In the genomic region with DNA sequence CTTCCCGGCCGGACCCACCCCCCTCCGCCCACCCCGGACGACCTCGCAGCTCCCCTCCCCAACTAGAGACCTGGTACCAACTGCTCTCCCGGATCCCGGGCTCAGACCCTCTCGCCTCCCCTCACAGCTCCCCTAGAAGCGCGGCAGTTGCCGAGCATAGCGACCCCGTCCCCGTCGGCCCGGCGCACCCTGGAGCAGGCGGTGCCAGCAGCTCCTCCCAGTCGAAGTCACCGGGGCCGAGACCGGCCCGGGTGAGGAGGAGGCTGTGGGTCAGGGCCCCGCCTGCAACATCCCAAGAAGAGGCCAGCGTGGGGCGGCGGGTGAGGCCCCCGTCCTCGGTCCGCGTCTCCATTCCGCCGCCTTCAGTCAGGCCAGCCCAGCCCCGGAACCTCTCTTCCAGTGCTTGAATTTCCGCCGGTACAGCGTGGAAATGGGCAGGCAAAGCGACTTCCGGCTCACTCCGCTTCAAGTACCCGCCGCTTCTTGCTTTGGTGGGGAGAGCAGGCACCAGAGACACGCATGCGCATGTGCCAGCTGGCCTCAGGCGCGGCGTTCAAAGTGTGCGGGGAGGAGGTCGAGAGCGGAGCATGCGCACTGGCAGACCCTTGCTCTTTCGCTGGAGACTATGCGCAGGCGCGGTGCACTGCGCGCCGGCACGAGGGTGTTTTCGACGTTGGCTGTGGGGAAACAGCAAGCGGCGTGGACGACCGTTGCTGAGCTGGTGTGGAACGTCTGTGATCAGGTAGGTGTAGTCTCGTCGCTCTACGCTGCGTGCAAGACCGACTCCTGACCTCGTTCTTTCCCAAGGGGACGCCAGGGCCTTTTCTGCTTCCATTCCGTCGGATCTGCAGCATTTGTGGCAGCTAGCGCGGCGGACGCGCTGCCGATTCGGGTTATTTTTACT, we compare ENCODE assay signal across 1 cellular context.
TF ChIP-seq lines count a peak whose summit lies in the region.

Gene C10orf88 (minus strand): TSS at position 401 of the 904 bp plus-strand sequence. CDS start 49 bp downstream, at position 352.

TF ChIP-seq in WTC11, 78 proteins besides CTCF, POLR2A, EP300 and RAD21 (continued from another document and continues in another):
- TF ChIP-seq ELF4 (CRISPR knock-in tag; IDR thresholded peaks at IDR 0.05; ENCODE audit: low read depth) (0 out of 2 replicates have a peak, but pooled peaks have one; percentile 6), SP1 (CRISPR knock-in tag; conservative IDR thresholded peaks at IDR 0.05) (peak; percentile 87), ZMAT4 (CRISPR knock-in tag; IDR thresholded peaks at IDR 0.05) (no peak), TP53 (CRISPR knock-in tag; IDR thresholded peaks at IDR 0.05) (peak; percentile 97), NFYB (CRISPR knock-in tag; conservative IDR thresholded peaks at IDR 0.05; ENCODE audit: low read depth) (peak; percentile 44), CREB1 (CRISPR knock-in tag; IDR thresholded peaks at IDR 0.05) (peak; percentile 96), SMAD4 (CRISPR knock-in tag; IDR thresholded peaks at IDR 0.05) (peak; percentile 62; the same call in 1 of the 2 replicates), ZBTB43 (CRISPR knock-in tag; IDR thresholded peaks at IDR 0.05) (peak; percentile 90), MYBL2 (CRISPR knock-in tag; IDR thresholded peaks at IDR 0.05) (peak; percentile 97), MXD4 (CRISPR knock-in tag; IDR thresholded peaks at IDR 0.05; ENCODE audit: borderline replicate concordance) (no peak), NR1H2 (CRISPR knock-in tag; IDR thresholded peaks at IDR 0.05) (no peak), OVOL2 (CRISPR knock-in tag; IDR thresholded peaks at IDR 0.05; ENCODE audit: borderline replicate concordance) (no peak), FOXK1 (CRISPR knock-in tag; IDR thresholded peaks at IDR 0.05) (peak; percentile 93), TCF7 (CRISPR knock-in tag; IDR thresholded peaks at IDR 0.05; ENCODE audit: low read depth) (no peak; the same call in 1 of the 2 replicates), ZNF121 (CRISPR knock-in tag; IDR thresholded peaks at IDR 0.05) (no peak; the same call in 1 of the 2 replicates), ATF3 (CRISPR knock-in tag; conservative IDR thresholded peaks at IDR 0.05) (no peak), ERG (CRISPR knock-in tag; IDR thresholded peaks at IDR 0.05) (no peak), AFF4 (CRISPR knock-in tag; IDR thresholded peaks at IDR 0.05; ENCODE audit: borderline replicate concordance) (peak; percentile 90; the same call in 1 of the 2 replicates), ZNF263 (CRISPR knock-in tag; IDR thresholded peaks at IDR 0.05; ENCODE audit: low read depth) (peak; percentile 35; the same call in 1 of the 2 replicates)
- TF ChIP-seq, protein P1, sequence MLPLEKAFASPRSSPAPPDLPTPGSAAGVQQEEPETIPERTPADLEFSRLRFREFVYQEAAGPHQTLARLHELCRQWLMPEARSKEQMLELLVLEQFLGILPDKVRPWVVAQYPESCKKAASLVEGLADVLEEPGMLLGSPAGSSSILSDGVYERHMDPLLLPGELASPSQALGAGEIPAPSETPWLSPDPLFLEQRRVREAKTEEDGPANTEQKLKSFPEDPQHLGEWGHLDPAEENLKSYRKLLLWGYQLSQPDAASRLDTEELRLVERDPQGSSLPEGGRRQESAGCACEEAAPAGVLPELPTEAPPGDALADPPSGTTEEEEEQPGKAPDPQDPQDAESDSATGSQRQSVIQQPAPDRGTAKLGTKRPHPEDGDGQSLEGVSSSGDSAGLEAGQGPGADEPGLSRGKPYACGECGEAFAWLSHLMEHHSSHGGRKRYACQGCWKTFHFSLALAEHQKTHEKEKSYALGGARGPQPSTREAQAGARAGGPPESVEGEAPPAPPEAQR (CRISPR knock-in tag; IDR thresholded peaks at IDR 0.05) = no peak
- TF ChIP-seq, protein P2, sequence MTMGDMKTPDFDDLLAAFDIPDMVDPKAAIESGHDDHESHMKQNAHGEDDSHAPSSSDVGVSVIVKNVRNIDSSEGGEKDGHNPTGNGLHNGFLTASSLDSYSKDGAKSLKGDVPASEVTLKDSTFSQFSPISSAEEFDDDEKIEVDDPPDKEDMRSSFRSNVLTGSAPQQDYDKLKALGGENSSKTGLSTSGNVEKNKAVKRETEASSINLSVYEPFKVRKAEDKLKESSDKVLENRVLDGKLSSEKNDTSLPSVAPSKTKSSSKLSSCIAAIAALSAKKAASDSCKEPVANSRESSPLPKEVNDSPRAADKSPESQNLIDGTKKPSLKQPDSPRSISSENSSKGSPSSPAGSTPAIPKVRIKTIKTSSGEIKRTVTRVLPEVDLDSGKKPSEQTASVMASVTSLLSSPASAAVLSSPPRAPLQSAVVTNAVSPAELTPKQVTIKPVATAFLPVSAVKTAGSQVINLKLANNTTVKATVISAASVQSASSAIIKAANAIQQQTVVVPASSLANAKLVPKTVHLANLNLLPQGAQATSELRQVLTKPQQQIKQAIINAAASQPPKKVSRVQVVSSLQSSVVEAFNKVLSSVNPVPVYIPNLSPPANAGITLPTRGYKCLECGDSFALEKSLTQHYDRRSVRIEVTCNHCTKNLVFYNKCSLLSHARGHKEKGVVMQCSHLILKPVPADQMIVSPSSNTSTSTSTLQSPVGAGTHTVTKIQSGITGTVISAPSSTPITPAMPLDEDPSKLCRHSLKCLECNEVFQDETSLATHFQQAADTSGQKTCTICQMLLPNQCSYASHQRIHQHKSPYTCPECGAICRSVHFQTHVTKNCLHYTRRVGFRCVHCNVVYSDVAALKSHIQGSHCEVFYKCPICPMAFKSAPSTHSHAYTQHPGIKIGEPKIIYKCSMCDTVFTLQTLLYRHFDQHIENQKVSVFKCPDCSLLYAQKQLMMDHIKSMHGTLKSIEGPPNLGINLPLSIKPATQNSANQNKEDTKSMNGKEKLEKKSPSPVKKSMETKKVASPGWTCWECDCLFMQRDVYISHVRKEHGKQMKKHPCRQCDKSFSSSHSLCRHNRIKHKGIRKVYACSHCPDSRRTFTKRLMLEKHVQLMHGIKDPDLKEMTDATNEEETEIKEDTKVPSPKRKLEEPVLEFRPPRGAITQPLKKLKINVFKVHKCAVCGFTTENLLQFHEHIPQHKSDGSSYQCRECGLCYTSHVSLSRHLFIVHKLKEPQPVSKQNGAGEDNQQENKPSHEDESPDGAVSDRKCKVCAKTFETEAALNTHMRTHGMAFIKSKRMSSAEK (CRISPR knock-in tag; IDR thresholded peaks at IDR 0.05; ENCODE audit: borderline replicate concordance) = peak; percentile 29; the same call in 1 of the 2 replicates
- TF ChIP-seq, protein P3, sequence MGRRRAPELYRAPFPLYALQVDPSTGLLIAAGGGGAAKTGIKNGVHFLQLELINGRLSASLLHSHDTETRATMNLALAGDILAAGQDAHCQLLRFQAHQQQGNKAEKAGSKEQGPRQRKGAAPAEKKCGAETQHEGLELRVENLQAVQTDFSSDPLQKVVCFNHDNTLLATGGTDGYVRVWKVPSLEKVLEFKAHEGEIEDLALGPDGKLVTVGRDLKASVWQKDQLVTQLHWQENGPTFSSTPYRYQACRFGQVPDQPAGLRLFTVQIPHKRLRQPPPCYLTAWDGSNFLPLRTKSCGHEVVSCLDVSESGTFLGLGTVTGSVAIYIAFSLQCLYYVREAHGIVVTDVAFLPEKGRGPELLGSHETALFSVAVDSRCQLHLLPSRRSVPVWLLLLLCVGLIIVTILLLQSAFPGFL (CRISPR knock-in tag; IDR thresholded peaks at IDR 0.05; ENCODE audit: borderline replicate concordance) = peak; percentile 92; the same call in 1 of the 2 replicates
- TF ChIP-seq, protein P4, sequence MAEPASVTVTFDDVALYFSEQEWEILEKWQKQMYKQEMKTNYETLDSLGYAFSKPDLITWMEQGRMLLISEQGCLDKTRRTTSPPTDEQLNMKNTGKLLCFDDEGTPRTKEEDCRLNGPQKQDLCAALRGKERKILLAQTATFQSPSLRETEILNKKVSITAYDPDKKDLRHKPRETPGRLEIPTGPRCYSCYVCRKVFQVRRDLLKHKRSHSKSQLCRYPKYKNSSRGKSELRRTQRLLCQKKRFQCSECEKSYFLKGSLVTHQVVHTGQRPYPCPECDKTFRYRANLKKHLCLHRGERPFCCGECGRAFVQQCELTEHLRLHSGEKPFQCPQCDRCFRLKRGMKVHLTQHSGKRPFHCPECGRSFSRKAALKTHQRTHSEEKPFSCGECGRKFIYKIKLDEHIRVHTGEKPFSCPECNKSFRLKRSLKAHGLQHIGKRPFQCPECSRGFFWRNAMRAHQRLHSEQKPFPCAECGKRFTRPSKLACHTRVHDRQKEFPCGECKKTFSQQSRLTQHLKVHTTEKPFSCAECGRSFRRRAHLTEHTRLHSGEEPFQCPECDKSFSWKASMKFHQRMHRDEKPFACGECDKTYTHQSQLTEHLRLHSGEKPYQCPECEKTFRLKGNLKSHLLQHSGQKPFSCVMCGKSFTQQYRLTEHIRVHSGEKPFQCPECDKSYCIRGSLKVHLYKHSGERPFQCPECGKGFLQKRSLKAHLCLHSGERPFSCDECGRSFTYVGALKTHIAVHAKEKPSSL (CRISPR knock-in tag; conservative IDR thresholded peaks at IDR 0.05) = no peak
- TF ChIP-seq, protein P5, sequence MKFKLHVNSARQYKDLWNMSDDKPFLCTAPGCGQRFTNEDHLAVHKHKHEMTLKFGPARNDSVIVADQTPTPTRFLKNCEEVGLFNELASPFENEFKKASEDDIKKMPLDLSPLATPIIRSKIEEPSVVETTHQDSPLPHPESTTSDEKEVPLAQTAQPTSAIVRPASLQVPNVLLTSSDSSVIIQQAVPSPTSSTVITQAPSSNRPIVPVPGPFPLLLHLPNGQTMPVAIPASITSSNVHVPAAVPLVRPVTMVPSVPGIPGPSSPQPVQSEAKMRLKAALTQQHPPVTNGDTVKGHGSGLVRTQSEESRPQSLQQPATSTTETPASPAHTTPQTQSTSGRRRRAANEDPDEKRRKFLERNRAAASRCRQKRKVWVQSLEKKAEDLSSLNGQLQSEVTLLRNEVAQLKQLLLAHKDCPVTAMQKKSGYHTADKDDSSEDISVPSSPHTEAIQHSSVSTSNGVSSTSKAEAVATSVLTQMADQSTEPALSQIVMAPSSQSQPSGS (CRISPR knock-in tag; IDR thresholded peaks at IDR 0.05; ENCODE audit: borderline replicate concordance, low read depth) = peak; percentile 21; the same call in 1 of the 2 replicates
- TF ChIP-seq, protein P6, sequence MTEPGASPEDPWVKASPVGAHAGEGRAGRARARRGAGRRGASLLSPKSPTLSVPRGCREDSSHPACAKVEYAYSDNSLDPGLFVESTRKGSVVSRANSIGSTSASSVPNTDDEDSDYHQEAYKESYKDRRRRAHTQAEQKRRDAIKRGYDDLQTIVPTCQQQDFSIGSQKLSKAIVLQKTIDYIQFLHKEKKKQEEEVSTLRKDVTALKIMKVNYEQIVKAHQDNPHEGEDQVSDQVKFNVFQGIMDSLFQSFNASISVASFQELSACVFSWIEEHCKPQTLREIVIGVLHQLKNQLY (CRISPR knock-in tag; IDR thresholded peaks at IDR 0.05) = peak; percentile 95
